Comparison of ENCODE assay signal across 8 cellular contexts in genomic region chr10:103660364-103661197, GRCh38.
DNase-seq lines count a peak whose midpoint lies in the region; ATAC-seq and TF ChIP-seq lines count a peak whose summit lies in the region.

No MANE protein-coding gene starts in this region.

- peaks cover 13% of the 10 kb centered on the region for H3K9me3 Mint-ChIP-seq in activated CD4-positive, alpha-beta memory T cell treated with anti-CD3 and anti-CD28 coated beads for 36 hours

- H3K9me3 ChIP-seq in AG04450 (ENCODE audit: control insufficient read depth, insufficient read depth, low read length) (peaks cover 6% of the 10 kb centered on the region), prostate gland (no peaks in the 10 kb centered on the region)

- H3K4me3 Mint-ChIP-seq in activated CD4-positive, alpha-beta memory T cell treated with anti-CD3 and anti-CD28 coated beads for 36 hours, result peak overlapping the region; percentile 82

- peaks cover 5% of the 10 kb centered on the region for H3K4me1 Mint-ChIP-seq in activated CD4-positive, alpha-beta memory T cell treated with anti-CD3 and anti-CD28 coated beads for 36 hours (ENCODE audit: low read depth)

- TF ChIP-seq POLR2A in prostate gland (IDR thresholded peaks at IDR 0.05), result no peak

- CTCF ChIA-PET in AG04450 (lab: Charles Lee), result interaction anchor here (0.6 to 2.7 kb wide), 6 partner anchors 14 to 36 kb away, joined by 3 to 25 read pairs (median 5); no protein-coding TSS in a partner anchor
- CTCF ChIA-PET in activated CD4-positive, alpha-beta memory T cell treated with anti-CD3 and anti-CD28 coated beads for 36 hours (lab: Charles Lee), result interaction anchor here (1.0 to 3.5 kb wide), 4 partner anchors 19 to 96 kb away, joined by 3 to 28 read pairs (median 4); no protein-coding TSS in a partner anchor

- no peaks in the 10 kb centered on the region for H3K36me3 ChIP-seq in prostate gland

- POLR2A ChIA-PET in AG04450 (lab: Yijun Ruan, JAX), result interaction anchor here (0.7 to 2.7 kb wide), 9 partner anchors 10 to 228 kb away, joined by 3 to 19 read pairs (median 5); no protein-coding TSS in a partner anchor
- POLR2A ChIA-PET in activated CD4-positive, alpha-beta memory T cell treated with anti-CD3 and anti-CD28 coated beads for 36 hours (lab: Charles Lee), result interaction anchor here (1.3 to 1.9 kb wide), 2 partner anchors 18 to 468 kb away, joined by 4 to 6 read pairs; no protein-coding TSS in a partner anchor

- H3K36me3 Mint-ChIP-seq in activated CD4-positive, alpha-beta memory T cell treated with anti-CD3 and anti-CD28 coated beads for 36 hours, result peaks cover 15% of the 10 kb centered on the region

- H3K27me3 ChIP-seq in AG04450 (ENCODE audit: control insufficient read depth, insufficient read depth, low read length) (no peaks in the 10 kb centered on the region), prostate gland (replicated peaks; ENCODE audit: insufficient read depth) (no peaks in the 10 kb centered on the region)

- 14% methylated on average over 41 of the region's 42 CpGs for WGBS in prostate gland

- TF ChIP-seq CTCF in AG04450 (IDR thresholded peaks at IDR 0.05; ENCODE audit: low read depth, low read length), result peak; percentile 26; the same call in 1 of the 2 replicates
- TF ChIP-seq CTCF in foreskin fibroblast (IDR thresholded peaks at IDR 0.05; ENCODE audit: low read depth, low read length), result peak; percentile 16
- no peak for TF ChIP-seq CTCF in prostate gland (IDR thresholded peaks at IDR 0.05)

- ATAC-seq in GM18870 (IDR thresholded peaks at IDR 0.05; ENCODE audit: unreplicated experiment), result peak; percentile 25
- peak; percentile 19 for ATAC-seq in HG03135 (IDR thresholded peaks at IDR 0.05; ENCODE audit: unreplicated experiment)

- H3K4me3 ChIP-seq in AG04450 (ENCODE audit: low read depth, low read length) (peak overlapping the region; percentile 80), foreskin fibroblast (ENCODE audit: low read depth in 1 of 2, low read length in 2 of 2) (peak overlapping the region; percentile 87 to 92), prostate gland (peak overlapping the region; percentile 27 to 46)

- intact Hi-C loops in activated CD4-positive, alpha-beta memory T cell treated with anti-CD3 and anti-CD28 coated beads for 36 hours (cut with micrococcal nuclease), result loop anchor here (2.0 kb wide), 2 partner anchors 18 to 32 kb away; no protein-coding TSS in a partner anchor
- intact Hi-C loops in prostate gland (cut with DNase I), result loop anchor here (2.0 kb wide), 2 partner anchors 22 to 44 kb away; no protein-coding TSS in a partner anchor

- peak overlapping the region; percentile 83 for H3K27ac ChIP-seq in AG04450 (ENCODE audit: low read depth, low read length)
- H3K27ac ChIP-seq in prostate gland, result peak overlapping the region; percentile 88 to 89

- DNase-seq in AG04450 (ENCODE audit: low read depth, low spot score), result no peak
- peak; percentile 31 for DNase-seq in activated CD4-positive, alpha-beta memory T cell treated with anti-CD3 and anti-CD28 coated beads for 36 hours
- peak in 1 of 2 donors; percentile 77 for DNase-seq in foreskin fibroblast
- DNase-seq in prostate gland (ENCODE audit: low spot score), result peak; percentile 26
- DNase-seq in D341Med (ENCODE audit: low spot score), result no peak
- no peak for DNase-seq in stimulated activated naive CD4-positive, alpha-beta T cell treated with Interleukin-2 at 50 U/mL for 16 hours (lab: John Stamatoyannopoulos, UW)

- H3K27me3 Mint-ChIP-seq in activated CD4-positive, alpha-beta memory T cell treated with anti-CD3 and anti-CD28 coated beads for 36 hours, result no peaks in the 10 kb centered on the region

- peak overlapping the region; percentile 74 for H3K27ac Mint-ChIP-seq in activated CD4-positive, alpha-beta memory T cell treated with anti-CD3 and anti-CD28 coated beads for 36 hours

- H3K4me1 ChIP-seq in prostate gland (replicated peaks), result no peaks in the 10 kb centered on the region

Comparison
In these comparisons a context has a peak if more than half of its experiments do, and no peak if none do; other contexts are left out.
1. DNase-seq: peak in activated CD4-positive, alpha-beta memory T cell treated with anti-CD3 and anti-CD28 coated beads for 36 hours (single experiment) and prostate gland (single experiment); none in AG04450 (single experiment), D341Med (single experiment) and stimulated activated naive CD4-positive, alpha-beta T cell treated with Interleukin-2 at 50 U/mL for 16 hours (single experiment).
2. H3K4me3 ChIP-seq: peak in every context shown above with its lines; median percentile 90 in foreskin fibroblast; 80 in AG04450; 36 in prostate gland.
3. CTCF ChIP-seq: peak in AG04450 (single experiment) and foreskin fibroblast (single experiment); none in prostate gland (0 of 4).